Comparison of ENCODE assay signal across 8 cellular contexts in genomic region chr15:78507831-78508160, GRCh38. TPM values are rescaled to one million over a fixed set of nuclear protein-coding genes. Genes with fewer than 3 reads are reported as not detected.
A peak's percentile ranks its signal among the peaks of the same experiment; 100 is the strongest.
DNase-seq lines count a peak whose midpoint lies in the region; ATAC-seq, FAIRE-seq and TF ChIP-seq lines count a peak whose summit lies in the region.

No MANE protein-coding gene starts in this region.

- no peaks in the 10 kb centered on the region for H3K27me3 Mint-ChIP-seq in activated CD4-positive, alpha-beta T cell treated with anti-CD3 and anti-CD28 coated beads for 36 hours
- H3K27me3 Mint-ChIP-seq in astrocyte (ENCODE audit: low read depth, unreplicated experiment), result peaks cover 7% of the 10 kb centered on the region

- no peaks in the 10 kb centered on the region for H3K36me3 Mint-ChIP-seq in activated CD4-positive, alpha-beta T cell treated with anti-CD3 and anti-CD28 coated beads for 36 hours (ENCODE audit: low read depth)
- no peaks in the 10 kb centered on the region for H3K36me3 Mint-ChIP-seq in astrocyte (ENCODE audit: low read depth, unreplicated experiment)

- H2AFZ ChIP-seq in astrocyte (ENCODE audit: low read depth, low read length), result peak overlapping the region; percentile 95

- TF ChIP-seq CTCF in astrocyte (IDR thresholded peaks at IDR 0.05; ENCODE audit: insufficient read depth, low read depth, low read length), result no peak
- no peak for TF ChIP-seq CTCF in testis (IDR thresholded peaks at IDR 0.05)

- peak overlapping the region; percentile 81 for H3K9ac ChIP-seq in astrocyte (ENCODE audit: low read length)

- H4K20me1 ChIP-seq in astrocyte (ENCODE audit: insufficient read depth, low read length), result no peaks in the 10 kb centered on the region

- DNase-seq in activated CD4-positive, alpha-beta T cell treated with anti-CD3 and anti-CD28 coated beads for 36 hours, result no peak
- no peak for DNase-seq in activated CD4-positive, alpha-beta T cell treated with anti-CD3 and anti-CD28 coated beads for 1 hour
- DNase-seq in astrocyte (ENCODE audit: low read depth) (no peak), testis (no peak), T1000 (lab: John Stamatoyannopoulos, UW) (no peak), NCI-H1417 treated with DMSO at 0.1 percent for 48 hours (lab: John Stamatoyannopoulos, UW) (no peak)

- H3K36me3 ChIP-seq in astrocyte (ENCODE audit: insufficient read depth, low read length) (no peaks in the 10 kb centered on the region), testis (ENCODE audit: low read depth, missing control alignments) (no peaks in the 10 kb centered on the region)

- H3K27ac ChIP-seq in astrocyte (ENCODE audit: low read depth, low read length) (peak overlapping the region; percentile 22), layer of hippocampus (ENCODE audit: low read depth, low read length) (peak overlapping the region; percentile 46), testis (peak overlapping the region; percentile 31 to 43)

- H3K27ac Mint-ChIP-seq in activated CD4-positive, alpha-beta T cell treated with anti-CD3 and anti-CD28 coated beads for 36 hours, result peak overlapping the region; percentile 58
- H3K27ac Mint-ChIP-seq in astrocyte (ENCODE audit: unreplicated experiment), result peak overlapping the region; percentile 74

- CTCF ChIA-PET in activated CD4-positive, alpha-beta T cell treated with anti-CD3 and anti-CD28 coated beads for 36 hours (lab: Charles Lee), result no interaction called here

- H3K9me3 ChIP-seq in astrocyte (ENCODE audit: insufficient read depth, low read depth, low read length) (no peaks in the 10 kb centered on the region), testis (no peaks in the 10 kb centered on the region)

- H3K4me3 ChIP-seq in astrocyte (ENCODE audit: insufficient read depth, low read depth, low read length), result peak overlapping the region; percentile 80
- H3K4me3 ChIP-seq in testis, result peak overlapping the region; percentile 74 to 79

- ATAC-seq in activated CD4-positive, alpha-beta T cell treated with anti-CD3 and anti-CD28 coated beads for 36 hours, result peak; percentile 17
- ATAC-seq in HG03432 (IDR thresholded peaks at IDR 0.05; ENCODE audit: unreplicated experiment), result peak; percentile 29

- H3K4me2 ChIP-seq in astrocyte (ENCODE audit: low read length), result peak overlapping the region; percentile 99

- H3K79me2 ChIP-seq in astrocyte (ENCODE audit: insufficient read depth, low read length), result no peaks in the 10 kb centered on the region

- H3K4me3 Mint-ChIP-seq in activated CD4-positive, alpha-beta T cell treated with anti-CD3 and anti-CD28 coated beads for 36 hours, result peak overlapping the region; percentile 77
- peak overlapping the region; percentile 88 for H3K4me3 Mint-ChIP-seq in astrocyte (ENCODE audit: unreplicated experiment)

- no peaks in the 10 kb centered on the region for H3K9me3 Mint-ChIP-seq in activated CD4-positive, alpha-beta T cell treated with anti-CD3 and anti-CD28 coated beads for 36 hours (ENCODE audit: low read depth)
- no peaks in the 10 kb centered on the region for H3K9me3 Mint-ChIP-seq in astrocyte (ENCODE audit: unreplicated experiment)

- POLR2A ChIA-PET in activated CD4-positive, alpha-beta T cell treated with anti-CD3 and anti-CD28 coated beads for 36 hours (lab: Charles Lee), result no interaction called here

- H3K4me1 ChIP-seq in astrocyte (ENCODE audit: insufficient read depth, low read length) (peaks cover 4% of the 10 kb centered on the region), testis (no peaks in the 10 kb centered on the region)

- H3K4me1 Mint-ChIP-seq in activated CD4-positive, alpha-beta T cell treated with anti-CD3 and anti-CD28 coated beads for 36 hours, result peaks cover 22% of the 10 kb centered on the region
- peaks cover 5% of the 10 kb centered on the region for H3K4me1 Mint-ChIP-seq in astrocyte (ENCODE audit: low read depth, unreplicated experiment)

- no peak for TF ChIP-seq POLR2A in testis (IDR thresholded peaks at IDR 0.05)

- 2 to 3% methylated on average over 12 of the region's 13 CpGs for WGBS in testis, 2 donors

- intact Hi-C loops in activated CD4-positive, alpha-beta T cell treated with anti-CD3 and anti-CD28 coated beads for 36 hours (cut with DNase I, micrococcal nuclease), result loop anchor here (1.0 to 10.0 kb wide), 6 partner anchors 33 to 358 kb away; partner anchors contain the start of genes PSMA4 (in 2 of the 2), CHRNA5 (in 1 of the 2), IDH3A (in 1 of the 2) and IREB2 (in 1 of the 2)
- intact Hi-C loops in testis (cut with DNase I; ENCODE audit: low total_unique reads), result loop anchor here (10.0 kb wide), 1 partner anchor 57 kb away; the partner anchor contains the start of gene CHRNA5

- H3K27me3 ChIP-seq in astrocyte (ENCODE audit: insufficient read depth, low read length) (no peaks in the 10 kb centered on the region), layer of hippocampus (ENCODE audit: control insufficient read depth, insufficient read depth, low read length) (no peaks in the 10 kb centered on the region), testis (no peaks in the 10 kb centered on the region)

- no peak for FAIRE-seq in astrocyte (lab: Jason Lieb, UNC)

RNA-seq across cellular contexts. Expression of gene HYKK, which starts 0.4 kb away (rescaled TPM):
- 1 to 10 TPM; 2.5 to 4.2 TPM for total RNA-seq in activated CD4-positive, alpha-beta T cell treated with anti-CD3 and anti-CD28 coated beads for 36 hours
- total RNA-seq in astrocyte (1.3 and 1.4 TPM in 2 replicates), testis (1 to 10 TPM; 5.9 to 8.8 TPM)
- 7.0 TPM for polyA plus RNA-seq in testis (ENCODE audit: insufficient read depth, low read depth, low replicate concordance)

RNA-seq across cellular contexts. Expression of gene PSMA4, which starts 32.4 kb away (rescaled TPM):
- total RNA-seq in activated CD4-positive, alpha-beta T cell treated with anti-CD3 and anti-CD28 coated beads for 36 hours, result 100 to 1,000 TPM; 273 to 312 TPM
- total RNA-seq in astrocyte (204 and 205 TPM in 2 replicates), testis (100 to 1,000 TPM in 1 of 2 donors, 10 to 100 TPM in 1; 97.4 to 117 TPM)
- 204 TPM for polyA plus RNA-seq in testis (ENCODE audit: insufficient read depth, low read depth, low replicate concordance)

RNA-seq across cellular contexts. Expression of gene CHRNA5, which starts 57.5 kb away (rescaled TPM):
- 1 to 10 TPM; 6.5 to 8.5 TPM for total RNA-seq in activated CD4-positive, alpha-beta T cell treated with anti-CD3 and anti-CD28 coated beads for 36 hours
- 1.5 and 2.5 TPM in 2 replicates for total RNA-seq in astrocyte
- total RNA-seq in testis, result 1 to 10 TPM; 3.5 to 4.4 TPM
- 3.7 TPM for polyA plus RNA-seq in testis (ENCODE audit: insufficient read depth, low read depth, low replicate concordance)
